ENCODE assay signal across 8 cellular contexts in the genomic region with DNA sequence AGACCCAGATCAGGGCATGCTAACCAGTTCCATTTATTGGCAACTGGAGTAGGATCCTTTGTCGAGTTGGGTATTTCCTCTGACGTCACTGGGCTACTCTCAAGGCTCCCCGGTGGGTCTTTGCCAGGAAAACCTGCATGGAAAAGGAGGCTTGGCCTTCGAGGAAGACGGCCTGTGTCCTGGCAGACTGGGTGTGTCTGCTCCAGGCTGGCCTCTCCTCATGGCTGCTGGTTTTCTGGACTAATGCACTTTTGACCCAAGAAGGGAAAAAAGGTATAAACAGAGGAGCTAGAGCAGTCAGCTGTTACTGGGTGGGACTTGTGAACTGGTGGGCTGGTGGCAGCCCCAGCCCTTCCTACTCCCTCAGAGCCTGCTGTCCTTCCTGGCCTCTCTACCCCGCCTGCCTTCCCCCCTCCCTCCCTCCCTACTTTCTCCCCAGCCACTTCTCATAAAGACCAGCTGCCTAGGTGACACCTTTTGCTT.
DNase-seq lines count a peak whose midpoint lies in the region; ATAC-seq and TF ChIP-seq lines count a peak whose summit lies in the region.

No MANE protein-coding gene starts in this region.

- H3K36me3 ChIP-seq in adrenal gland (replicated peaks in 1 of 2) (no peaks in the 10 kb centered on the region), stomach (no peaks in the 10 kb centered on the region)

- H3K4me1 ChIP-seq in adrenal gland (replicated peaks in 1 of 2) (peaks cover 0 to 10% of the 10 kb centered on the region in 2 donors), stomach (peaks cover 6 to 18% (median 14%) of the 10 kb centered on the region in 4 donors)

- H3K27me3 ChIP-seq in adrenal gland: no peaks in the 10 kb centered on the region
- H3K27me3 ChIP-seq in stomach: no peaks in the 10 kb centered on the region

- peak overlapping the region in 2 of 5 donors; percentile 49 to 61 for H3K27ac ChIP-seq in adrenal gland
- peak overlapping the region in 4 of 5 donors; percentile 59 to 76 (median 72) for H3K27ac ChIP-seq in stomach

- TF ChIP-seq POLR2A in adrenal gland (IDR thresholded peaks at IDR 0.05): no peak
- no peak for TF ChIP-seq POLR2A in stomach (IDR thresholded peaks at IDR 0.05)

- no peak overlapping the region for H3K4me3 ChIP-seq in adrenal gland
- H3K4me3 ChIP-seq in stomach: no peak overlapping the region

- no peak for TF ChIP-seq CTCF in adrenal gland (IDR thresholded peaks at IDR 0.05)
- TF ChIP-seq CTCF in stomach (IDR thresholded peaks at IDR 0.05): no peak

- intact Hi-C loops in adrenal gland (cut with DNase I) (no loop called here), stomach (cut with DNase I; ENCODE audit: low total_unique reads) (no loop called here)

- DNase-seq in adrenal gland: peak; percentile 33 to 89 (median 68)
- DNase-seq in iris pigment epithelial cell (ENCODE audit: low read depth): peak; percentile 57
- DNase-seq in stomach: peak; percentile 28
- no peak for DNase-seq in hippocampal formation (lab: John Stamatoyannopoulos, UW)
- no peak for DNase-seq in NCI-H345 (lab: John Stamatoyannopoulos, UW)

- ATAC-seq in GM21576 (IDR thresholded peaks at IDR 0.05; ENCODE audit: unreplicated experiment): peak; percentile 8
- ATAC-seq in GM21423 (IDR thresholded peaks at IDR 0.05; ENCODE audit: unreplicated experiment): no peak
- ATAC-seq in HG03520 (IDR thresholded peaks at IDR 0.05; ENCODE audit: unreplicated experiment): no peak

- 40 to 61% (median 48%) methylated on average over 5 to 6 of the region's 6 CpGs for WGBS in adrenal gland, 4 donors
- WGBS in stomach, 5 donors: 28 to 35% (median 32%) methylated on average over 6 of the region's 6 CpGs

- H3K9me3 ChIP-seq in adrenal gland (replicated peaks in 1 of 3): no peaks in the 10 kb centered on the region
- H3K9me3 ChIP-seq in stomach: no peaks in the 10 kb centered on the region

- peak; percentile 72 for TF ChIP-seq EP300 in stomach (IDR thresholded peaks at IDR 0.05)

Comparison
In these comparisons a context has a peak if more than half of its experiments do, and no peak if none do; other contexts are left out.
1. DNase-seq: peak in adrenal gland (7 of 7), iris pigment epithelial cell (single experiment) and stomach (single experiment); none in hippocampal formation (0 of 2) and NCI-H345 (single experiment).